ENCODE assay signal across 2 cellular contexts in genomic region chr11:78197816-78198215, GRCh38.
TF ChIP-seq lines count a peak whose summit lies in the region.

No MANE protein-coding gene starts in this region.

TF ChIP-seq in HCT116, 20 proteins besides CTCF, POLR2A, EP300 and RAD21:
- no peak for TF ChIP-seq REST (IDR thresholded peaks at IDR 0.05; ENCODE audit: low read depth)
- no peak for TF ChIP-seq MAX (IDR thresholded peaks at IDR 0.05)
- no peak for TF ChIP-seq SIN3A (IDR thresholded peaks at IDR 0.05; ENCODE audit: low read depth)
- no peak for TF ChIP-seq EZH2 (IDR thresholded peaks at IDR 0.05)
- no peak for TF ChIP-seq YY1 (IDR thresholded peaks at IDR 0.05; ENCODE audit: extremely low read depth, insufficient replicate concordance, low read depth, low read length)
- no peak for TF ChIP-seq ZNF274 (IDR thresholded peaks at IDR 0.05; ENCODE audit: low read depth, low read length)
- no peak for TF ChIP-seq POLR2AphosphoS5 (IDR thresholded peaks at IDR 0.05; ENCODE audit: low read depth, low read length)

TF ChIP-seq in K562, 482 proteins besides CTCF, POLR2A, EP300 and RAD21:
- TF ChIP-seq ZBTB33 (CRISPR knock-in tag; IDR thresholded peaks at IDR 0.05) (peak; percentile 81), ZFP36 (IDR thresholded peaks at IDR 0.05; ENCODE audit: low read depth, low read length, partially characterized antibody) (no peak)
TF ChIP-seq in K562: peak in this region for 1.
